33 cellular contexts compared by ENCODE assay signal in genomic region chr13:49171358-49171757, GRCh38. TPM values are rescaled to one million over a fixed set of nuclear protein-coding genes. Genes with fewer than 3 reads are reported as not detected.
"Had no signal": no experiment of that assay in that cellular context is flagged by ENCODE, and none has a peak within 500 bp of the region (broad histone marks: within the 10 kb centered on the region; RNA-seq: fewer than 3 reads in every experiment).

No MANE protein-coding gene starts in this region.

- H3K9me3 Mint-ChIP-seq: naive thymus-derived CD8-positive, alpha-beta T cell; natural killer cell treated with Interleukin-12 subunit alpha and Interleukin-12 subunit beta and Interleukin-15 and Interleukin-18, amount 100 ng/mL, for 72 hours; nephron progenitor cell; neural crest cell; stimulated activated effector memory CD8-positive, alpha-beta T cell treated with anti-CD3 and anti-CD28 coated beads, Interleukin-12 subunit alpha, Interleukin-12 subunit beta, amount 100 ng/mL, for 72 hours; stimulated activated naive B cell treated with anti-CD40 and anti-IgM and Interleukin-4, amounts not matched to agents 10 μg/mL and 1 μg/mL and 100 μg/mL, for 72 hours; stimulated activated naive CD8-positive, alpha-beta T cell treated with anti-CD3 and anti-CD28 coated beads, Interleukin-15, Interleukin-2, amounts not matched to agents 100 ng/mL and 50 ng/mL, for 24 hours had no signal

- H3K4me1 Mint-ChIP-seq: nephron progenitor cell; neural crest cell; stimulated activated naive B cell treated with anti-CD40 and anti-IgM and Interleukin-4, amounts not matched to agents 10 μg/mL and 1 μg/mL and 100 μg/mL, for 72 hours had no signal

- DNase-seq: naive thymus-derived CD8-positive, alpha-beta T cell; nephron progenitor cell; nucleus accumbens; pancreas; right cardiac atrium; stimulated activated CD4-positive, alpha-beta T cell treated with anti-CD3 and anti-CD28 coated beads, Interleukin-15, amount 100 ng/mL, for 24 hours; stimulated activated CD4-positive, alpha-beta T cell treated with anti-CD3 and anti-CD28 coated beads, Interleukin-2, amount 100 ng/mL, for 24 hours; stimulated activated CD4-positive, alpha-beta T cell treated with anti-CD3 and anti-CD28 coated beads, Interleukin-2, amount 100 ng/mL, for 48 hours; stimulated activated CD4-positive, alpha-beta T cell treated with anti-CD3 and anti-CD28 coated beads, Interleukin-4, amount 100 ng/mL, for 24 hours; stimulated activated naive B cell treated with anti-CD40 and anti-IgM and Interleukin-4, amounts not matched to agents 10 μg/mL and 1 μg/mL and 100 μg/mL, for 72 hours; stimulated activated naive CD4-positive, alpha-beta T cell treated with Interleukin-2 at 50 U/mL for 16 hours; stomach; thyroid gland; trophoblast cell; upper lobe of left lung had no signal

- H3K9me3 ChIP-seq: neutrophil, pancreas, prostate gland, stomach, thoracic aorta, thyroid gland, tibial nerve, upper lobe of left lung, vagina had no signal

- H3K36me3 ChIP-seq: prostate gland had no signal

- H3K4me3 ChIP-seq: pancreas, prostate gland, skin epidermis, stomach, thoracic aorta, thyroid gland, tibial nerve, upper lobe of left lung, vagina had no signal

- H3K4me3 Mint-ChIP-seq: naive thymus-derived CD8-positive, alpha-beta T cell; natural killer cell treated with Interleukin-12 subunit alpha and Interleukin-12 subunit beta and Interleukin-15 and Interleukin-18, amount 100 ng/mL, for 72 hours; nephron progenitor cell; neural crest cell; stimulated activated effector memory CD8-positive, alpha-beta T cell treated with anti-CD3 and anti-CD28 coated beads, Interleukin-12 subunit alpha, Interleukin-12 subunit beta, amount 100 ng/mL, for 72 hours; stimulated activated naive B cell treated with anti-CD40 and anti-IgM and Interleukin-4, amounts not matched to agents 10 μg/mL and 1 μg/mL and 100 μg/mL, for 72 hours; stimulated activated naive CD8-positive, alpha-beta T cell treated with anti-CD3 and anti-CD28 coated beads, Interleukin-15, Interleukin-2, amounts not matched to agents 100 ng/mL and 50 ng/mL, for 24 hours had no signal

- H3K27me3 Mint-ChIP-seq: naive thymus-derived CD8-positive, alpha-beta T cell; natural killer cell treated with Interleukin-12 subunit alpha and Interleukin-12 subunit beta and Interleukin-15 and Interleukin-18, amount 100 ng/mL, for 72 hours; stimulated activated naive B cell treated with anti-CD40 and anti-IgM and Interleukin-4, amounts not matched to agents 10 μg/mL and 1 μg/mL and 100 μg/mL, for 72 hours; stimulated activated naive CD8-positive, alpha-beta T cell treated with anti-CD3 and anti-CD28 coated beads, Interleukin-15, Interleukin-2, amounts not matched to agents 100 ng/mL and 50 ng/mL, for 24 hours had no signal

- H3K4me1 ChIP-seq: pancreas, prostate gland, stomach, thyroid gland, tibial nerve, upper lobe of left lung, vagina had no signal

- FAIRE-seq: pancreas, urothelium cell line had no signal

- H3K27ac ChIP-seq: neutrophil, pancreas, prostate gland, skin epidermis, stomach, thoracic aorta, thyroid gland, tibial nerve, upper lobe of left lung, vagina had no signal

- H3K27me3 ChIP-seq: neutrophil, pancreas, stomach, thyroid gland, tibial nerve, upper lobe of left lung, vagina had no signal

- H3K27ac Mint-ChIP-seq: natural killer cell treated with Interleukin-12 subunit alpha and Interleukin-12 subunit beta and Interleukin-15 and Interleukin-18, amount 100 ng/mL, for 72 hours; nephron progenitor cell; stimulated activated effector memory CD8-positive, alpha-beta T cell treated with anti-CD3 and anti-CD28 coated beads, Interleukin-12 subunit alpha, Interleukin-12 subunit beta, amount 100 ng/mL, for 72 hours; stimulated activated naive B cell treated with anti-CD40 and anti-IgM and Interleukin-4, amounts not matched to agents 10 μg/mL and 1 μg/mL and 100 μg/mL, for 72 hours; stimulated activated naive CD8-positive, alpha-beta T cell treated with anti-CD3 and anti-CD28 coated beads, Interleukin-15, Interleukin-2, amounts not matched to agents 100 ng/mL and 50 ng/mL, for 24 hours had no signal

- ATAC-seq: naive thymus-derived CD8-positive, alpha-beta T cell; natural killer cell treated with Interleukin-12 subunit alpha and Interleukin-12 subunit beta and Interleukin-15 and Interleukin-18, amount 100 ng/mL, for 72 hours; pancreas; right cardiac atrium; sciatic nerve; stimulated activated effector memory CD8-positive, alpha-beta T cell treated with anti-CD3 and anti-CD28 coated beads, Interleukin-12 subunit alpha, Interleukin-12 subunit beta, amount 100 ng/mL, for 72 hours; stimulated activated naive B cell treated with anti-CD40 and anti-IgM and Interleukin-4, amounts not matched to agents 10 μg/mL and 1 μg/mL and 100 μg/mL, for 72 hours had no signal

RNA-seq across cellular contexts. Expression of gene MLNR, which starts 48.8 kb away (rescaled TPM):
- total RNA-seq: naive thymus-derived CD8-positive, alpha-beta T cell; natural killer cell treated with Interleukin-12 subunit alpha and Interleukin-12 subunit beta and Interleukin-15 and Interleukin-18, amount 100 ng/mL, for 72 hours; neural crest cell; osteocyte; pancreas; posterior vena cava; renal cortical epithelial cell; right cardiac atrium; sciatic nerve; subcutaneous adipose tissue; temporal lobe; ureter; vagina had no signal
- polyA plus RNA-seq: naive thymus-derived CD8-positive, alpha-beta T cell; pancreas; right cardiac atrium had no signal
